Comparison of ENCODE assay signal across 15 cellular contexts in genomic region chr4:17009871-17010367, GRCh38.
DNase-seq lines count a peak whose midpoint lies in the region; ATAC-seq and TF ChIP-seq lines count a peak whose summit lies in the region.
"Had no signal": no experiment of that assay in that cellular context is flagged by ENCODE, and none has a peak within 500 bp of the region (broad histone marks: within the 10 kb centered on the region; RNA-seq: fewer than 3 reads in every experiment).

No MANE protein-coding gene starts in this region.

- H3K27ac Mint-ChIP-seq in H9 (peak overlapping the region in 1 of 3 experiments; percentile 87; a peak in 1 of 7 replicates), GM23338 (no peak overlapping the region)
- H3K27ac Mint-ChIP-seq: CD8-positive, alpha-beta T cell; HFFc6 had no signal

- H3K9me2 ChIP-seq in MM.1S (replicated peaks; ENCODE audit: insufficient read depth, low read length) (no peaks in the 10 kb centered on the region), GM23338 (ENCODE audit: insufficient read depth) (peaks cover 10% of the 10 kb centered on the region; the same call in 1 of the 2 replicates)

- no peak overlapping the region for H4K91ac ChIP-seq in H9 (ENCODE audit: insufficient read length, low read depth, low read length)

- no peak for TF ChIP-seq EP300 in esophagus muscularis mucosa (IDR thresholded peaks at IDR 0.05)

- no peak for TF ChIP-seq CTCF in H9 (conservative IDR thresholded peaks at IDR 0.05)
- TF ChIP-seq CTCF in MM.1S (IDR thresholded peaks at IDR 0.05; ENCODE audit: low read length): no peak
- no peak for TF ChIP-seq CTCF in esophagus muscularis mucosa (IDR thresholded peaks at IDR 0.05)
- TF ChIP-seq CTCF in GM23338 (conservative IDR thresholded peaks at IDR 0.05; ENCODE audit: low read depth in 2 of 2): no peak

- H3K4me3 ChIP-seq in MM.1S (ENCODE audit: low read length) (peak overlapping the region; percentile 19; the same call in 1 of the 2 replicates), SK-N-MC (peak overlapping the region; percentile 45), esophagus muscularis mucosa (no peak overlapping the region), MG63 (no peak overlapping the region), GM23338 (no peak overlapping the region)
- H3K4me3 ChIP-seq: HAP-1 had no signal

- no peak overlapping the region for H3K4me3 Mint-ChIP-seq in H9
- no peak overlapping the region for H3K4me3 Mint-ChIP-seq in GM23338
- H3K4me3 Mint-ChIP-seq: CD8-positive, alpha-beta T cell; HFFc6 had no signal

- no peaks in the 10 kb centered on the region for H3K23me2 ChIP-seq in H9 (ENCODE audit: insufficient read length, low read depth, low read length, poor library complexity, severe bottlenecking)

- TF ChIP-seq POLR2A in esophagus muscularis mucosa (IDR thresholded peaks at IDR 0.05; ENCODE audit: low read depth): no peak

- H3K56ac ChIP-seq in H9 (ENCODE audit: insufficient read length, low read depth, low read length): no peak overlapping the region

- H2AK5ac ChIP-seq in H9 (ENCODE audit: insufficient read length, low read length): no peak overlapping the region

- H3K27me3 ChIP-seq in H9 (ENCODE audit: insufficient read depth, low read length): no peaks in the 10 kb centered on the region
- H3K27me3 ChIP-seq in MM.1S (replicated peaks; ENCODE audit: insufficient read depth, low read length): no peaks in the 10 kb centered on the region
- H3K27me3 ChIP-seq in esophagus muscularis mucosa: no peaks in the 10 kb centered on the region
- H3K27me3 ChIP-seq in MG63: no peaks in the 10 kb centered on the region
- no peaks in the 10 kb centered on the region for H3K27me3 ChIP-seq in GM23338 (ENCODE audit: insufficient read depth)

- no CpG with 5 or more reads among the region's 10 CpGs for WGBS in H9 (ENCODE audit: extremely low coverage, insufficient read length, low lambda C conversion rate)
- WGBS in esophagus muscularis mucosa: 87% methylated on average over 10 of the region's 10 CpGs

- H2AFZ ChIP-seq in H9 (ENCODE audit: low read length) (no peak overlapping the region), MM.1S (ENCODE audit: low read length) (no peak overlapping the region), GM23338 (no peak overlapping the region)

- no peak overlapping the region for H4K5ac ChIP-seq in H9 (ENCODE audit: insufficient read length, low read depth, low read length)

- H3K9me3 Mint-ChIP-seq in H9 (peaks cover 0 to 2% of the 10 kb centered on the region in 2 experiments; a peak in 3 of 5 replicates), GM23338 (peaks cover 7% of the 10 kb centered on the region)
- H3K9me3 Mint-ChIP-seq: CD8-positive, alpha-beta T cell; HFFc6 had no signal

- H3K36me3 Mint-ChIP-seq in H9 (ENCODE audit: insufficient read depth in 1 of 3, low read depth in 3 of 3) (peaks cover 0 to 2% (median 0%) of the 10 kb centered on the region in 3 experiments; a peak in 1 of 7 replicates), GM23338 (ENCODE audit: low read depth) (peaks cover 9% of the 10 kb centered on the region; the same call in 2 of the 3 replicates)
- H3K36me3 Mint-ChIP-seq: CD8-positive, alpha-beta T cell had no signal

- H3K4me1 Mint-ChIP-seq in H9: peaks cover 15 to 36% of the 10 kb centered on the region in 2 experiments
- peaks cover 11% of the 10 kb centered on the region for H3K4me1 Mint-ChIP-seq in GM23338

- no peak overlapping the region for H3K18ac ChIP-seq in H9 (ENCODE audit: insufficient read length, low read depth, low read length)

- H2BK15ac ChIP-seq in H9 (ENCODE audit: low read depth, low read length): no peak overlapping the region

- H3K36me3 ChIP-seq in MM.1S (replicated peaks; ENCODE audit: insufficient read depth, low read length) (no peaks in the 10 kb centered on the region), SK-N-MC (ENCODE audit: insufficient read depth, low read length) (no peaks in the 10 kb centered on the region), esophagus muscularis mucosa (no peaks in the 10 kb centered on the region), MG63 (no peaks in the 10 kb centered on the region), GM23338 (ENCODE audit: insufficient read depth) (no peaks in the 10 kb centered on the region; the same call in 1 of the 2 replicates)
- H3K36me3 ChIP-seq: HAP-1 had no signal

- H3F3A ChIP-seq in MM.1S (ENCODE audit: insufficient read depth, low read length) (no peaks in the 10 kb centered on the region), GM23338 (replicated peaks; ENCODE audit: low read depth) (peaks cover 10% of the 10 kb centered on the region)

- no peak overlapping the region for H2BK12ac ChIP-seq in H9 (ENCODE audit: insufficient read length, low read depth, low read length)

- H3K23ac ChIP-seq in H9 (ENCODE audit: insufficient read length, low read depth, low read length): no peak overlapping the region

- H3K9ac ChIP-seq in H9 (ENCODE audit: extremely low read depth, insufficient read length, low read length) (no peak overlapping the region), MM.1S (ENCODE audit: low read length) (peak overlapping the region; percentile 4; the same call in 1 of the 2 replicates), SK-N-MC (ENCODE audit: insufficient read length) (no peak overlapping the region)

- ATAC-seq in HG03045 (IDR thresholded peaks at IDR 0.05; ENCODE audit: unreplicated experiment) (no peak), GM23338 (no peak)
- ATAC-seq: CD8-positive, alpha-beta T cell had no signal

- no peaks in the 10 kb centered on the region for H4K20me1 ChIP-seq in H9 (ENCODE audit: control insufficient read depth, insufficient read depth, insufficient read length)
- H4K20me1 ChIP-seq in MM.1S (ENCODE audit: insufficient read depth, low read length): no peaks in the 10 kb centered on the region
- no peaks in the 10 kb centered on the region for H4K20me1 ChIP-seq in GM23338 (replicated peaks; ENCODE audit: insufficient read depth)

- H3K9me3 ChIP-seq in H9 (ENCODE audit: control insufficient read depth, low read depth, low read length): no peaks in the 10 kb centered on the region
- no peaks in the 10 kb centered on the region for H3K9me3 ChIP-seq in MM.1S (replicated peaks; ENCODE audit: insufficient read depth, low read length)
- H3K9me3 ChIP-seq in SK-N-MC (ENCODE audit: low read depth, low read length): no peaks in the 10 kb centered on the region
- no peaks in the 10 kb centered on the region for H3K9me3 ChIP-seq in esophagus muscularis mucosa
- no peaks in the 10 kb centered on the region for H3K9me3 ChIP-seq in MG63
- H3K9me3 ChIP-seq: Caco-2, HAP-1 had no signal

- H3K79me1 ChIP-seq in H9 (ENCODE audit: insufficient read depth, low read depth, low read length, poor library complexity, severe bottlenecking): no peaks in the 10 kb centered on the region

- H3K79me2 ChIP-seq in H9 (ENCODE audit: insufficient read depth, low read length) (no peaks in the 10 kb centered on the region), MM.1S (ENCODE audit: low read length) (no peaks in the 10 kb centered on the region), GM23338 (replicated peaks; ENCODE audit: insufficient read depth) (no peaks in the 10 kb centered on the region)

- intact Hi-C loops in esophagus muscularis mucosa (cut with DNase I): no loop called here

- no peaks in the 10 kb centered on the region; the same call in 1 of the 2 replicates for H3K4me1 ChIP-seq in H9 (ENCODE audit: insufficient read depth, low read length)
- H3K4me1 ChIP-seq in MM.1S (ENCODE audit: low read length): 0 out of 2 replicates have a peak, but pooled peaks cover 4% of the 10 kb centered on the region
- no peaks in the 10 kb centered on the region for H3K4me1 ChIP-seq in esophagus muscularis mucosa
- peaks cover 31% of the 10 kb centered on the region for H3K4me1 ChIP-seq in GM23338 (ENCODE audit: insufficient read depth)
- H3K4me1 ChIP-seq: Caco-2, HAP-1 had no signal

- no peak overlapping the region for H3K14ac ChIP-seq in H9 (ENCODE audit: insufficient read depth, low read length)

- no peaks in the 10 kb centered on the region for H3K27me3 Mint-ChIP-seq in H9 (ENCODE audit: low read depth)
- H3K27me3 Mint-ChIP-seq in GM23338 (ENCODE audit: insufficient read depth, low read depth, poor library complexity): peaks cover 5% of the 10 kb centered on the region

- DNase-seq in H9 (peak; percentile 15), MM.1S (no peak), SK-N-MC (ENCODE audit: low read depth, low spot score) (no peak), esophagus muscularis mucosa (ENCODE audit: extremely low spot score) (peak; percentile 68), MG63 (no peak), GM23338 (ENCODE audit: low spot score) (no peak), NCI-H146 (lab: John Stamatoyannopoulos, UW) (no peak)
- DNase-seq: C1 segment of cervical spinal cord; Caco-2; CD8-positive, alpha-beta T cell; DMS153; DND-41; HFFc6 had no signal

- no peak overlapping the region for H2BK120ac ChIP-seq in H9 (ENCODE audit: low read depth, low read length, poor library complexity, severe bottlenecking)

- H2BK5ac ChIP-seq in H9 (ENCODE audit: insufficient read length, low read length): no peak overlapping the region

- H3K4ac ChIP-seq in H9 (ENCODE audit: low read depth, low read length): no peak overlapping the region

- no peak overlapping the region for H2BK20ac ChIP-seq in H9 (ENCODE audit: low read depth, low read length, poor library complexity, severe bottlenecking)

- H3K27ac ChIP-seq in H9 (ENCODE audit: insufficient read length, low read depth, low read length): no peak overlapping the region
- H3K27ac ChIP-seq in MM.1S (ENCODE audit: low read length): peak overlapping the region; percentile 53; the same call in 1 of the 2 replicates
- peak overlapping the region; percentile 64; the same call in 1 of the 2 replicates for H3K27ac ChIP-seq in SK-N-MC
- no peak overlapping the region for H3K27ac ChIP-seq in esophagus muscularis mucosa (replicated peaks in 1 of 4)
- no peak overlapping the region for H3K27ac ChIP-seq in GM23338 (ENCODE audit: low read depth)

- H4K8ac ChIP-seq in H9 (replicated peaks; ENCODE audit: insufficient read length, low read depth, low read length): no peak overlapping the region

- H3T11ph ChIP-seq in H9 (ENCODE audit: low read length): no peak overlapping the region

- H3K4me2 ChIP-seq in H9 (ENCODE audit: insufficient read depth, insufficient read length, low read length) (no peak overlapping the region), MM.1S (ENCODE audit: low read depth, low read length) (peak overlapping the region; percentile 27; the same call in 1 of the 2 replicates), GM23338 (no peak overlapping the region)

TF ChIP-seq in GM23338, 12 proteins besides CTCF, POLR2A, EP300 and RAD21 (continues in another document):
- no peak for TF ChIP-seq STAT1 (IDR thresholded peaks at IDR 0.05; ENCODE audit: unreplicated experiment)

Comparison
In these comparisons a context has a peak if more than half of its experiments do, and no peak if none do; other contexts are left out.
1. DNase-seq: peak in H9 (single experiment) and esophagus muscularis mucosa (single experiment); none in MM.1S (single experiment), SK-N-MC (single experiment), MG63 (single experiment), GM23338 (single experiment) and NCI-H146 (single experiment).
2. H3K27ac ChIP-seq: peak in MM.1S (single experiment) and SK-N-MC (single experiment); none in H9 (single experiment), esophagus muscularis mucosa (0 of 4) and GM23338 (single experiment).
3. H3K4me3 ChIP-seq: peak in MM.1S (single experiment) and SK-N-MC (single experiment); none in esophagus muscularis mucosa (0 of 4), MG63 (single experiment) and GM23338 (single experiment).